In genomic region chr1:35585805-35586204, GRCh38 we compare ENCODE assay signal across 2 cellular contexts. TPM values are rescaled to one million over a fixed set of nuclear protein-coding genes. Genes with fewer than 3 reads are reported as not detected.
"Had no signal": no experiment of that assay in that cellular context is flagged by ENCODE, and none has a peak within 500 bp of the region (broad histone marks: within the 10 kb centered on the region; RNA-seq: fewer than 3 reads in every experiment).

No MANE protein-coding gene starts in this region.

RNA-seq across cellular contexts. Expression of gene TFAP2E, which starts 12.7 kb away (rescaled TPM):
- total RNA-seq: M059J, SJSA1 had no signal
